ENCODE assay signal across 22 cellular contexts in the genomic region with DNA sequence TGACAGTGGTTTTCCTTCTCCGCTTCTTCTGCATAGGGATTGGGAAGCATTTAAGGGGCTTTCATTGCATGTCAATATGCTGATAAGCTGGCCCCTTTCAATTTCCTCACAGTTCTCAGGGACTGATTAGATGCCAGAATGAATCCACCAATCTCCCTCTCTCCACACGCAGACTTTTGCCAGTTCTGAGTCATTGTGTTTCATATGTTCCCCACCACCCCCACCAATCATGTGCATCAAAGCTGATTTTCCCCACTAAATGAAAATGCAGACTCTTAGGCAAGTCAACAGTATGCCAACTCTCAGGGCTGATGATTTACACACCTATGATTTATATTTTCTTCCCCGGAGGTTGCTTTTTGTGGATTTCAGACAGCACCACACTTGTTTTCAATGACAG. TPM values are rescaled to one million over a fixed set of nuclear protein-coding genes. Genes with fewer than 3 reads are reported as not detected.
DNase-seq lines count a peak whose midpoint lies in the region; ATAC-seq and TF ChIP-seq lines count a peak whose summit lies in the region.
"Had no signal": no experiment of that assay in that cellular context is flagged by ENCODE, and none has a peak within 500 bp of the region (broad histone marks: within the 10 kb centered on the region; RNA-seq: fewer than 3 reads in every experiment).

No MANE protein-coding gene starts in this region.

- POLR2A ChIA-PET in CD8-positive, alpha-beta memory T cell (lab: Charles Lee), result no interaction called here
- POLR2A ChIA-PET in RWPE1 (lab: Yijun Ruan, JAX; ENCODE audit: low non-redundant PET), result no interaction called here

- H4K20me1 ChIP-seq in fibroblast of lung (ENCODE audit: control insufficient read depth, extremely low read depth, insufficient read depth, low read length), result no peaks in the 10 kb centered on the region

- no peak overlapping the region for H3K4me3 Mint-ChIP-seq in chondrocyte (ENCODE audit: unreplicated experiment)
- H3K4me3 Mint-ChIP-seq in CD8-positive, alpha-beta memory T cell, result no peak overlapping the region
- H3K4me3 Mint-ChIP-seq: natural killer cell; T-helper 2 cell treated with Interferon-gamma antibody and Interleukin-4, amounts not matched to agents 5 μg/mL and 100 μg/mL, for 36 hours had no signal

- no peak for DNase-seq in activated naive CD4-positive, alpha-beta T cell treated with anti-CD3 and anti-CD28 coated beads, Interleukin-2, amount 50 U/mL, for 72 hours (ENCODE audit: low spot score in 2 of 2)
- no peak for DNase-seq in activated naive CD4-positive, alpha-beta T cell treated with anti-CD3 and anti-CD28 coated beads, Interleukin-2, amount 50 U/mL, for 16 hours
- DNase-seq in SK-N-MC (ENCODE audit: low read depth, low spot score) (no peak), fibroblast of lung (ENCODE audit: low read depth in 2 of 2) (peak; percentile 2 to 21), stromal cell of bone marrow (ENCODE audit: low read depth) (peak; percentile 44), chondrocyte (ENCODE audit: low spot score) (no peak), RWPE1 (ENCODE audit: low spot score) (no peak)
- no peak for DNase-seq in CD8-positive, alpha-beta memory T cell
- DNase-seq: activated effector memory CD4-positive, alpha-beta T cell treated with Interleukin-2 at 50 U/mL for 16 hours; AML-193; GOT3; heart right ventricle; islet precursor cell; KG1; natural killer cell; Right ventricle myocardium superior had no signal

- H3K4me1 Mint-ChIP-seq in chondrocyte (ENCODE audit: low read depth), result peaks cover 21% of the 10 kb centered on the region
- H3K4me1 Mint-ChIP-seq in CD8-positive, alpha-beta memory T cell, result no peaks in the 10 kb centered on the region
- H3K4me1 Mint-ChIP-seq: natural killer cell had no signal

- peak; percentile 32 to 66 for ATAC-seq in activated naive CD4-positive, alpha-beta T cell treated with anti-CD3 and anti-CD28 coated beads, Interleukin-2, amount 50 U/mL, for 72 hours
- ATAC-seq: heart right ventricle, natural killer cell had no signal

- no peaks in the 10 kb centered on the region for H3K9me3 Mint-ChIP-seq in activated naive CD4-positive, alpha-beta T cell treated with anti-CD3 and anti-CD28 coated beads, Interleukin-2, amount 50 U/mL, for 72 hours
- no peaks in the 10 kb centered on the region for H3K9me3 Mint-ChIP-seq in chondrocyte (ENCODE audit: low read depth)
- H3K9me3 Mint-ChIP-seq in CD8-positive, alpha-beta memory T cell, result no peaks in the 10 kb centered on the region
- H3K9me3 Mint-ChIP-seq: natural killer cell; T-helper 2 cell treated with Interferon-gamma antibody and Interleukin-4, amounts not matched to agents 5 μg/mL and 100 μg/mL, for 36 hours had no signal

- H3K27me3 Mint-ChIP-seq in chondrocyte (ENCODE audit: low read depth), result no peaks in the 10 kb centered on the region
- peaks cover 15 to 28% of the 10 kb centered on the region in 2 donors for H3K27me3 Mint-ChIP-seq in CD8-positive, alpha-beta memory T cell

- H3K9ac ChIP-seq in SK-N-MC (ENCODE audit: insufficient read length) (peak overlapping the region; percentile 38), fibroblast of lung (ENCODE audit: insufficient read depth, low read length) (no peak overlapping the region)

- H3K27ac Mint-ChIP-seq in activated naive CD4-positive, alpha-beta T cell treated with anti-CD3 and anti-CD28 coated beads, Interleukin-2, amount 50 U/mL, for 72 hours, result no peak overlapping the region
- no peak overlapping the region for H3K27ac Mint-ChIP-seq in chondrocyte (ENCODE audit: unreplicated experiment)
- no peak overlapping the region for H3K27ac Mint-ChIP-seq in CD8-positive, alpha-beta memory T cell
- H3K27ac Mint-ChIP-seq: natural killer cell; T-helper 2 cell treated with Interferon-gamma antibody and Interleukin-4, amounts not matched to agents 5 μg/mL and 100 μg/mL, for 36 hours had no signal

- H2AFZ ChIP-seq in fibroblast of lung (ENCODE audit: low read length), result no peak overlapping the region

- CTCF ChIA-PET in CD8-positive, alpha-beta memory T cell (lab: Charles Lee), result no interaction called here
- CTCF ChIA-PET in RWPE1 (lab: Yijun Ruan, JAX), result no interaction called here

- no peaks in the 10 kb centered on the region for H3K79me2 ChIP-seq in fibroblast of lung (ENCODE audit: control insufficient read depth, insufficient read depth, low read length)

- H3K4me3 ChIP-seq in SK-N-MC (no peak overlapping the region), fibroblast of lung (replicated peaks in 1 of 4; ENCODE audit: control extremely low read depth in 1 of 4, insufficient read depth in 1 of 4, low read depth in 3 of 4, low read length in 4 of 4) (no peak overlapping the region)
- H3K4me3 ChIP-seq in CD8-positive, alpha-beta memory T cell (ENCODE audit: low read length), result no peak overlapping the region
- H3K4me3 ChIP-seq: ascending aorta, coronary artery, heart right ventricle had no signal

- no peak overlapping the region for H3K4me2 ChIP-seq in fibroblast of lung (ENCODE audit: extremely low read depth, insufficient read depth, low read length)

- H3K36me3 ChIP-seq in SK-N-MC (ENCODE audit: insufficient read depth, low read length) (no peaks in the 10 kb centered on the region), fibroblast of lung (ENCODE audit: control insufficient read depth, insufficient read depth, low read length) (no peaks in the 10 kb centered on the region)
- no peaks in the 10 kb centered on the region for H3K36me3 ChIP-seq in CD8-positive, alpha-beta memory T cell (ENCODE audit: insufficient read depth, low read length)
- H3K36me3 ChIP-seq: ascending aorta, heart right ventricle had no signal

- H3K9me3 ChIP-seq in SK-N-MC (ENCODE audit: low read depth, low read length), result no peaks in the 10 kb centered on the region
- H3K9me3 ChIP-seq in fibroblast of lung (ENCODE audit: control insufficient read depth, insufficient read depth, low read depth, low read length), result no peaks in the 10 kb centered on the region
- no peaks in the 10 kb centered on the region for H3K9me3 ChIP-seq in CD8-positive, alpha-beta memory T cell (ENCODE audit: low read length)
- H3K9me3 ChIP-seq: ascending aorta, heart right ventricle had no signal

- H3K27ac ChIP-seq in SK-N-MC (peak overlapping the region; percentile 55; the same call in 1 of the 2 replicates), fibroblast of lung (ENCODE audit: insufficient read depth, low read length) (no peak overlapping the region), RWPE1 (no peak overlapping the region)
- no peak overlapping the region for H3K27ac ChIP-seq in CD8-positive, alpha-beta memory T cell (ENCODE audit: low read depth, low read length)
- H3K27ac ChIP-seq: ascending aorta, coronary artery, epithelial cell of prostate, heart right ventricle had no signal

- H3K4me1 ChIP-seq in fibroblast of lung (ENCODE audit: control insufficient read depth, extremely low read depth, insufficient read depth, low read length), result no peaks in the 10 kb centered on the region
- no peaks in the 10 kb centered on the region for H3K4me1 ChIP-seq in CD8-positive, alpha-beta memory T cell (ENCODE audit: insufficient read depth, low read length)
- H3K4me1 ChIP-seq: ascending aorta had no signal

- peaks cover 4% of the 10 kb centered on the region for H3K27me3 ChIP-seq in fibroblast of lung (ENCODE audit: control insufficient read depth, insufficient read depth, low read length)
- no peaks in the 10 kb centered on the region for H3K27me3 ChIP-seq in CD8-positive, alpha-beta memory T cell (ENCODE audit: insufficient read depth, low read length, poor library complexity, severe bottlenecking)
- H3K27me3 ChIP-seq: ascending aorta, heart right ventricle had no signal

- TF ChIP-seq CTCF in fibroblast of lung (conservative IDR thresholded peaks at IDR 0.05 in 1 of 2, IDR thresholded peaks at IDR 0.05 in 1 of 2; ENCODE audit: low read depth in 1 of 2, low read length in 2 of 2), result no peak
- no peak for TF ChIP-seq CTCF in chondrocyte (IDR thresholded peaks at IDR 0.05)
- TF ChIP-seq CTCF in RWPE1 (conservative IDR thresholded peaks at IDR 0.05; ENCODE audit: low read depth), result no peak

- no peaks in the 10 kb centered on the region for H3K36me3 Mint-ChIP-seq in activated naive CD4-positive, alpha-beta T cell treated with anti-CD3 and anti-CD28 coated beads, Interleukin-2, amount 50 U/mL, for 72 hours
- no peaks in the 10 kb centered on the region for H3K36me3 Mint-ChIP-seq in chondrocyte (ENCODE audit: low read depth)
- H3K36me3 Mint-ChIP-seq in CD8-positive, alpha-beta memory T cell, result no peaks in the 10 kb centered on the region
- H3K36me3 Mint-ChIP-seq: natural killer cell had no signal

RNA-seq across cellular contexts. Expression of a gene that starts 47.8 kb away (rescaled TPM):
- total RNA-seq in activated naive CD4-positive, alpha-beta T cell treated with anti-CD3 and anti-CD28 coated beads, Interleukin-2, amount 50 U/mL, for 72 hours, result not detected
- total RNA-seq in fibroblast of lung (not detected in 2 replicates), chondrocyte (not detected in 3 replicates)
- polyA plus RNA-seq in fibroblast of lung, result not detected in 2 replicates
- not detected in 2 replicates for polyA plus RNA-seq in fibroblast of lung (2012)
- polyA minus RNA-seq in fibroblast of lung (ENCODE audit: low replicate concordance), result not detected in 2 replicates
- total RNA-seq in CD8-positive, alpha-beta memory T cell, result not detected
- polyA plus RNA-seq in CD8-positive, alpha-beta memory T cell, result not detected
- total RNA-seq: ascending aorta, heart right ventricle, natural killer cell, pulmonary artery endothelial cell, Right ventricle myocardium superior, subcutaneous adipose tissue had no signal

Comparison
In these comparisons a context has a peak if more than half of its experiments do, and no peak if none do; other contexts are left out.
1. DNase-seq: peak in fibroblast of lung (2 of 2) and stromal cell of bone marrow (single experiment); none in activated naive CD4-positive, alpha-beta T cell treated with anti-CD3 and anti-CD28 coated beads, Interleukin-2, amount 50 U/mL, for 72 hours (0 of 2), activated naive CD4-positive, alpha-beta T cell treated with anti-CD3 and anti-CD28 coated beads, Interleukin-2, amount 50 U/mL, for 16 hours (single experiment), SK-N-MC (single experiment), chondrocyte (single experiment), CD8-positive, alpha-beta memory T cell (0 of 5) and RWPE1 (single experiment).